In the genomic region with DNA sequence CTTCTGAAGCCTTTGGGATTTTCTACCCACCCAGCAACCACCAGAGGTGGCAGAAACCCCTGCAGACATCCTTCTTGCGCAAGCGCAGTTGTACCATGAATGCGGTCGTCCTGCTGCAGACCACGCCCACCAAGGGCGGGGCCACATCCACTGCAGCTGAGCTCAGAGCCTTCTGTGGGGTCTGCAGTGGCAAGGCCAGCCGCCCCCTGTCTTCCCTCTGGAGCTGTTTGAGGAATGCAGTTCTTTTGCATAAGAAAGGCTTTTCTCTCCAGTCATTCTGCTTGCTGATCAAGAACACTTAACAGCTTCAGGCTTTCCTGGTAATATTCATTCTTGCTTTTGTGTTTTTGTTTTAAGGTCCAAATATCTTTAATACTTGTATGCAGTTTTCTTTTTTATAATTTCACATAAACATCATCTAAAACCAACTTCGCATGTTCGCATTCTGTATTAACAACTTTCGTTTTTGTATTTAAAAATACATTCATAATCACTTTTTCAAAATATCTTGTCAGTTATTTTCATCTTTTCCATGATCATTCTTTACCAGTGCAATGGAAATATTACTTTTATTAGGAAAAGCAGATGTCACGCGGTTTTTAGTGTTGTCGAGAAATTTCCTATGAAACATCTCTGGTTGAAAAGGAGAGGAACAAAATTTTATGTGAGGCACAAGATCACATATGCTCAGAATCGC, we compare ENCODE assay signal across 14 cellular contexts.
A peak's percentile ranks its signal among the peaks of the same experiment; 100 is the strongest.
DNase-seq lines count a peak whose midpoint lies in the region; ATAC-seq and TF ChIP-seq lines count a peak whose summit lies in the region.
"Had no signal": no experiment of that assay in that cellular context is flagged by ENCODE, and none has a peak within 500 bp of the region (broad histone marks: within the 10 kb centered on the region; RNA-seq: fewer than 3 reads in every experiment).

No MANE protein-coding gene starts in this region.

- TF ChIP-seq CTCF in colonic mucosa (IDR thresholded peaks at IDR 0.05), result no peak

- H3K9ac ChIP-seq in HUES48 (ENCODE audit: low read depth, low read length), result peak overlapping the region; percentile 66
- peak overlapping the region; percentile 73 for H3K9ac ChIP-seq in iPS-18a (ENCODE audit: low read length)
- no peak overlapping the region for H3K9ac ChIP-seq in colonic mucosa (ENCODE audit: low read depth in 2 of 2, low read length in 2 of 2)
- H3K9ac ChIP-seq: GM23248 had no signal

- H3K4me1 ChIP-seq in HUES48 (ENCODE audit: control insufficient read depth, insufficient read depth, low read length) (peaks cover 20% of the 10 kb centered on the region), iPS-18a (ENCODE audit: control insufficient read depth, low read depth, low read length) (peaks cover 22% of the 10 kb centered on the region), colonic mucosa (no peaks in the 10 kb centered on the region)

- H3K9me3 ChIP-seq in HUES48 (ENCODE audit: control insufficient read depth, insufficient read depth, low read length), result peaks cover 24% of the 10 kb centered on the region
- no peaks in the 10 kb centered on the region for H3K9me3 ChIP-seq in iPS-18a (ENCODE audit: control insufficient read depth, low read depth, low read length)
- H3K9me3 ChIP-seq in colonic mucosa, result no peaks in the 10 kb centered on the region

- no peaks in the 10 kb centered on the region for H3K27me3 ChIP-seq in HUES48 (ENCODE audit: control insufficient read depth, insufficient read depth, low read length)
- H3K27me3 ChIP-seq in iPS-18a (ENCODE audit: control insufficient read depth, insufficient read depth, low read length), result no peaks in the 10 kb centered on the region
- H3K27me3 ChIP-seq in colonic mucosa, result no peaks in the 10 kb centered on the region

- peak overlapping the region; percentile 52 for H3K4me3 ChIP-seq in HUES48 (ENCODE audit: low read depth, low read length)
- peak overlapping the region; percentile 55 for H3K4me3 ChIP-seq in iPS-18a (ENCODE audit: low read length)
- no peak overlapping the region for H3K4me3 ChIP-seq in colonic mucosa
- H3K4me3 ChIP-seq: GM23248 had no signal

- H3K36me3 ChIP-seq in HUES48 (ENCODE audit: control insufficient read depth, insufficient read depth, low read length), result no peaks in the 10 kb centered on the region
- H3K36me3 ChIP-seq in iPS-18a (ENCODE audit: control insufficient read depth, low read depth, low read length), result no peaks in the 10 kb centered on the region
- H3K36me3 ChIP-seq in colonic mucosa, result no peaks in the 10 kb centered on the region

- ATAC-seq in HG03460 (IDR thresholded peaks at IDR 0.05; ENCODE audit: unreplicated experiment) (no peak), GM18858 (IDR thresholded peaks at IDR 0.05; ENCODE audit: unreplicated experiment) (no peak)
- ATAC-seq: stimulated activated naive B cell treated with anti-CD40 and anti-IgM and Interleukin-4, amounts not matched to agents 10 μg/mL and 1 μg/mL and 100 μg/mL, for 72 hours had no signal

- H3K27ac ChIP-seq in HUES48 (ENCODE audit: low read depth, low read length), result peak overlapping the region; percentile 96
- H3K27ac ChIP-seq in iPS-18a (ENCODE audit: low read length), result peak overlapping the region; percentile 79
- no peak overlapping the region for H3K27ac ChIP-seq in colonic mucosa
- H3K27ac ChIP-seq: GM23248 had no signal

- DNase-seq in ecto neural progenitor cell (ENCODE audit: low spot score) (peak; percentile 89), putamen (ENCODE audit: low spot score) (peak; percentile 56), colonic mucosa (no peak), RPMI8226 (no peak)
- DNase-seq: activated CD4-positive, alpha-beta memory T cell treated with anti-CD3 and anti-CD28 coated beads for 36 hours; activated naive CD4-positive, alpha-beta T cell treated with anti-CD3 and anti-CD28 coated beads, Interleukin-2, amount 50 U/mL, for 16 hours; CD4-positive, alpha-beta memory T cell; GM23248; stimulated activated naive B cell treated with anti-CD40 and anti-IgM and Interleukin-4, amounts not matched to agents 10 μg/mL and 1 μg/mL and 100 μg/mL, for 72 hours; T-helper 1 cell had no signal

- intact Hi-C loops in colonic mucosa (cut with DNase I), result no loop called here

Comparison
In these comparisons a context has a peak if more than half of its experiments do, and no peak if none do; other contexts are left out.
1. H3K9ac ChIP-seq: peak in HUES48 (single experiment) and iPS-18a (single experiment); none in colonic mucosa (0 of 2).
2. DNase-seq: peak in ecto neural progenitor cell (single experiment) and putamen (single experiment); none in colonic mucosa (single experiment) and RPMI8226 (single experiment).